Comparison of ENCODE assay signal across 16 cellular contexts in genomic region chr2:109683452-109683851, GRCh38.
DNase-seq lines count a peak whose midpoint lies in the region; ATAC-seq and TF ChIP-seq lines count a peak whose summit lies in the region.
"Had no signal": no experiment of that assay in that cellular context is flagged by ENCODE, and none has a peak within 500 bp of the region (broad histone marks: within the 10 kb centered on the region; RNA-seq: fewer than 3 reads in every experiment).

No MANE protein-coding gene starts in this region.

- no peaks in the 10 kb centered on the region for H3K36me3 Mint-ChIP-seq in neural progenitor cell
- H3K36me3 Mint-ChIP-seq: CD8-positive, alpha-beta memory T cell had no signal

- no peak overlapping the region for H2AFZ ChIP-seq in neural progenitor cell (replicated peaks)
- H2AFZ ChIP-seq: GM23248 had no signal

- intact Hi-C loops in cardiac septum (cut with DNase I) (no loop called here), left cardiac atrium (cut with DNase I) (no loop called here), dorsolateral prefrontal cortex (cut with DNase I) (no loop called here)

- no peaks in the 10 kb centered on the region for H3F3A ChIP-seq in neural progenitor cell (ENCODE audit: low read depth)

- H3K4me3 ChIP-seq in neural progenitor cell (no peak overlapping the region), thoracic aorta (no peak overlapping the region), dorsolateral prefrontal cortex (no peak overlapping the region)
- H3K4me3 ChIP-seq: BLaER1, GM23248 had no signal

- TF ChIP-seq CTCF in neural progenitor cell (IDR thresholded peaks at IDR 0.05) (no peak), thoracic aorta (IDR thresholded peaks at IDR 0.05) (no peak), dorsolateral prefrontal cortex (IDR thresholded peaks at IDR 0.05 in 54 of 56, conservative IDR thresholded peaks at IDR 0.05 in 2 of 56; ENCODE audit: low read depth in 1 of 56, partially characterized antibody in 56 of 56) (no peak)

- H3K36me3 ChIP-seq in neural progenitor cell = no peaks in the 10 kb centered on the region
- no peaks in the 10 kb centered on the region for H3K36me3 ChIP-seq in thoracic aorta
- H3K36me3 ChIP-seq: BLaER1 had no signal

- H3K27ac Mint-ChIP-seq in neural progenitor cell = peak overlapping the region; percentile 77
- H3K27ac Mint-ChIP-seq: CD8-positive, alpha-beta memory T cell had no signal

- DNase-seq in cardiac septum (ENCODE audit: low spot score) (peak; percentile 59), left cardiac atrium (no peak), neural progenitor cell (ENCODE audit: low spot score) (no peak), thoracic aorta (ENCODE audit: low spot score) (no peak), GM19240 (ENCODE audit: insufficient read length, low spot score) (no peak), dorsolateral prefrontal cortex (no peak), HT-29 (ENCODE audit: low spot score) (no peak)
- DNase-seq: AML-193; CD8-positive, alpha-beta memory T cell; DMS 273 treated with DMSO at 0.1 percent for 48 hours; GM23248; IMR-90 had no signal

- no peaks in the 10 kb centered on the region for H3K27me3 ChIP-seq in neural progenitor cell
- H3K27me3 ChIP-seq in thoracic aorta (replicated peaks; ENCODE audit: insufficient read depth) = no peaks in the 10 kb centered on the region
- peaks cover 0 to 11% (median 0%) of the 10 kb centered on the region in 45 donors for H3K27me3 ChIP-seq in dorsolateral prefrontal cortex
- H3K27me3 ChIP-seq: BLaER1 had no signal

- no peaks in the 10 kb centered on the region for H3K79me2 ChIP-seq in neural progenitor cell (ENCODE audit: low read depth)

- ATAC-seq in left cardiac atrium = no peak
- no peak for ATAC-seq in thoracic aorta (ENCODE audit: insufficient number of reproducible peaks, low FRiP score, low read depth)
- ATAC-seq: HCT116 had no signal

- H3K9me3 ChIP-seq in neural progenitor cell (ENCODE audit: low read depth) = no peaks in the 10 kb centered on the region
- H3K9me3 ChIP-seq in thoracic aorta = no peaks in the 10 kb centered on the region
- H3K9me3 ChIP-seq: BLaER1 had no signal

- H3K4me2 ChIP-seq in neural progenitor cell = no peak overlapping the region
- H3K4me2 ChIP-seq: BLaER1 had no signal

- H4K20me1 ChIP-seq in neural progenitor cell (ENCODE audit: low read depth) = no peaks in the 10 kb centered on the region
- H4K20me1 ChIP-seq: BLaER1 had no signal

- H3K9me3 Mint-ChIP-seq in neural progenitor cell = no peaks in the 10 kb centered on the region
- H3K9me3 Mint-ChIP-seq: CD8-positive, alpha-beta memory T cell had no signal

- H3K4me1 Mint-ChIP-seq in neural progenitor cell = peaks cover 43% of the 10 kb centered on the region
- H3K4me1 Mint-ChIP-seq: CD8-positive, alpha-beta memory T cell had no signal

- no peaks in the 10 kb centered on the region for H3K4me1 ChIP-seq in neural progenitor cell
- peaks cover 0 to 11% of the 10 kb centered on the region in 2 donors for H3K4me1 ChIP-seq in thoracic aorta (ENCODE audit: control insufficient read depth in 1 of 2, low read depth in 2 of 2)
- H3K4me1 ChIP-seq: BLaER1 had no signal

- H3K27me3 Mint-ChIP-seq in neural progenitor cell (ENCODE audit: insufficient read depth, low read depth) = peaks cover 16% of the 10 kb centered on the region

- H3K27ac ChIP-seq in neural progenitor cell (no peak overlapping the region), thoracic aorta (peak overlapping the region; percentile 28 to 37), dorsolateral prefrontal cortex (no peak overlapping the region)
- H3K27ac ChIP-seq: 22Rv1, BLaER1, GM23248, HL-60 had no signal

- no peak overlapping the region for H3K9ac ChIP-seq in neural progenitor cell
- H3K9ac ChIP-seq: BLaER1, GM23248 had no signal

- H3K4me3 Mint-ChIP-seq in neural progenitor cell = peak overlapping the region; percentile 27
- H3K4me3 Mint-ChIP-seq: CD8-positive, alpha-beta memory T cell had no signal

Comparison
In these comparisons a context has a peak if more than half of its experiments do, and no peak if none do; other contexts are left out.
1. H3K27ac ChIP-seq: peak in thoracic aorta (2 of 2); none in neural progenitor cell (single experiment) and dorsolateral prefrontal cortex (0 of 59).